Comparison of ENCODE assay signal across 16 cellular contexts in the genomic region with DNA sequence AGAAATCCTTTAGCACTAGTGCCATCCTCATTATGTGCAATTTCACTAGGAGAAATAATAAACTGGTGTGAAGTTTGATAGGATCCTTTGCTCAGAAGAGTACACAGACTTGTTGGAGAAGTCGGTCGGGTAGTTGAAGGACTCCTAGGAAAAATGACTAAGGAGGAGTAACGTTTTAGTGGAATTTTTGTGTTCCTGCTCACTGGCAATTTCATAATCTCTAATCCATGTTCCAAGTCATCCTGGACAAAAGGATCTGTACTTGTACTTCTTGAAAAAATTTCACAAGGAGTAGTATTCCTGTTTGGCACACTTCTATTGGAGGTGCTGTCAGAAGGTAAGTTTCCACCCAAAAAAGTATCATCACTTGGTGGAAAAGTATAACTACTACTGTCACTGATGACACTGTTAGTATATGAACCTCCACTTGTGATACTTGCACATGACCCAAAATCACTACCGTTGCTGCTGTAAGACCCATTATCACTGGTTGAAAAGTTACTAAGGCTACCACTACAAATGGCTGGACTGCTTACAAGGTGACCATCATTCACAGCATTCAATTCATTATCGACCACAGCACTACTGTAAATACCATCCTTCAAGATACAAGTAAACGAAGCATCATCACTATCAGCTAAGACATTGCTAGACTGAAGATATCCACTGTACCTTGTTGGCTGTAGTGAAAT.
DNase-seq lines count a peak whose midpoint lies in the region; ATAC-seq, FAIRE-seq and TF ChIP-seq lines count a peak whose summit lies in the region.
"Had no signal": no experiment of that assay in that cellular context is flagged by ENCODE, and none has a peak within 500 bp of the region (broad histone marks: within the 10 kb centered on the region; RNA-seq: fewer than 3 reads in every experiment).

No MANE protein-coding gene starts in this region.

- H3K9ac ChIP-seq in mammary epithelial cell (ENCODE audit: insufficient read depth, low read length) (no peak overlapping the region), kidney (ENCODE audit: low read length in 2 of 2) (peak overlapping the region in 1 of 2 donors; percentile 30)

- no TSS peak for BruUV-seq in mammary epithelial cell (replicated peaks; lab: Mats Ljungman, UMichigan)

- peak overlapping the region; percentile 79 for H3K4me2 ChIP-seq in mammary epithelial cell (ENCODE audit: insufficient read depth, low read depth, low read length)

- DNase-seq in Right ventricle myocardium superior (no peak), right atrium auricular region (ENCODE audit: low spot score) (no peak), mammary epithelial cell (no peak), kidney (no peak), NCI-H2227 (lab: John Stamatoyannopoulos, UW; ENCODE audit: unreplicated experiment) (no peak), WERI-Rb-1 (no peak)
- DNase-seq: activated CD4-positive, alpha-beta T cell treated with anti-CD3 and anti-CD28 coated beads, Interleukin-2, amount 50 U/mL, for 1 hour; anterior cingulate cortex; effector memory CD8-positive, alpha-beta T cell; heart right ventricle; left lung; NCI-H1417; NCI-H524; substantia nigra had no signal

- H3K4me3 ChIP-seq in right atrium auricular region (no peak overlapping the region), mammary epithelial cell (replicated peaks in 1 of 3; ENCODE audit: insufficient read depth in 1 of 3, low read depth in 2 of 3, low read length in 3 of 3) (peak overlapping the region in 1 of 3 experiments; percentile 67), kidney (ENCODE audit: low read length in 2 of 2) (peak overlapping the region; percentile 47 to 51), WERI-Rb-1 (ENCODE audit: low read depth, low read length) (no peak overlapping the region)
- H3K4me3 ChIP-seq: left lung had no signal

- H4K20me1 ChIP-seq in mammary epithelial cell (ENCODE audit: insufficient read depth, low read length), result no peaks in the 10 kb centered on the region

- H3K4me1 ChIP-seq in right atrium auricular region, result no peaks in the 10 kb centered on the region
- peaks cover 29% of the 10 kb centered on the region for H3K4me1 ChIP-seq in mammary epithelial cell (ENCODE audit: insufficient read depth, low read length)
- no peaks in the 10 kb centered on the region for H3K4me1 ChIP-seq in kidney (ENCODE audit: control insufficient read depth in 1 of 2, insufficient read depth in 1 of 2, low read depth in 1 of 2, low read length in 2 of 2)

- no peak for TF ChIP-seq CTCF in right atrium auricular region (IDR thresholded peaks at IDR 0.05)
- no peak for TF ChIP-seq CTCF in mammary epithelial cell (conservative IDR thresholded peaks at IDR 0.05 in 1 of 2, IDR thresholded peaks at IDR 0.05 in 1 of 2; ENCODE audit: extremely low read depth in 1 of 2, insufficient read depth in 1 of 2, low read depth in 1 of 2, low read length in 2 of 2)
- TF ChIP-seq CTCF in kidney (IDR thresholded peaks at IDR 0.05; ENCODE audit: borderline replicate concordance, extremely low read depth, insufficient read depth), result no peak
- no peak for TF ChIP-seq CTCF in WERI-Rb-1 (IDR thresholded peaks at IDR 0.05; ENCODE audit: low read depth, low read length)

- no peak for FAIRE-seq in kidney (lab: Jason Lieb, UNC)

- ATAC-seq in Right ventricle myocardium superior (ENCODE audit: poor library complexity) (peak; percentile 36), GM18873 (IDR thresholded peaks at IDR 0.05; ENCODE audit: low FRiP score, unreplicated experiment) (no peak), HG03354 (IDR thresholded peaks at IDR 0.05; ENCODE audit: poor library complexity, severe bottlenecking, unreplicated experiment) (no peak)
- ATAC-seq: effector memory CD8-positive, alpha-beta T cell had no signal

- WGBS in mammary epithelial cell (ENCODE audit: low coverage, missing lambda C conversion rate), result 90% methylated on average over 6 of the region's 6 CpGs

- intact Hi-C loops in Right ventricle myocardium superior (cut with DNase I) (no loop called here), mammary epithelial cell (cut with micrococcal nuclease) (loop anchor here (5.0 kb wide), 3 partner anchors 49 to 331 kb away; no protein-coding TSS in a partner anchor), kidney (cut with DNase I) (no loop called here)

- H2AFZ ChIP-seq in mammary epithelial cell (ENCODE audit: low read depth, low read length), result no peak overlapping the region

- H3K27ac ChIP-seq in right atrium auricular region, result no peak overlapping the region
- H3K27ac ChIP-seq in mammary epithelial cell (ENCODE audit: insufficient read depth, low read depth, low read length), result no peak overlapping the region
- H3K27ac ChIP-seq in kidney (ENCODE audit: low read depth in 2 of 2, low read length in 2 of 2), result no peak overlapping the region
- no peak overlapping the region for H3K27ac ChIP-seq in WERI-Rb-1
- H3K27ac ChIP-seq: left lung had no signal

- no peaks in the 10 kb centered on the region for H3K36me3 ChIP-seq in right atrium auricular region
- H3K36me3 ChIP-seq in mammary epithelial cell (ENCODE audit: insufficient read depth, low read length), result no peaks in the 10 kb centered on the region
- H3K36me3 ChIP-seq in kidney (ENCODE audit: control insufficient read depth in 1 of 2, insufficient read depth in 2 of 2, low read length in 2 of 2), result no peaks in the 10 kb centered on the region
- H3K36me3 ChIP-seq in WERI-Rb-1, result no peaks in the 10 kb centered on the region
- H3K36me3 ChIP-seq: heart right ventricle, left lung had no signal

- in situ Hi-C loops in mammary epithelial cell (cut with MboI; ENCODE audit: low sequenced_read_pairs in 2 of 2), result no loop called here

- H3K27me3 ChIP-seq in right atrium auricular region (no peaks in the 10 kb centered on the region), mammary epithelial cell (ENCODE audit: insufficient read depth, low read length) (no peaks in the 10 kb centered on the region), WERI-Rb-1 (ENCODE audit: insufficient read depth, low read depth, severe bottlenecking) (no peaks in the 10 kb centered on the region)
- H3K27me3 ChIP-seq: heart right ventricle, left lung had no signal

- H3K79me2 ChIP-seq in mammary epithelial cell (ENCODE audit: insufficient read depth, low read length), result peaks cover 35% of the 10 kb centered on the region

- dilution Hi-C loops in mammary epithelial cell (cut with HindIII; ENCODE audit: low sequenced_read_pairs), result no loop called here

- H3K9me3 ChIP-seq in right atrium auricular region (no peaks in the 10 kb centered on the region), mammary epithelial cell (replicated peaks; ENCODE audit: insufficient read depth, low read length) (no peaks in the 10 kb centered on the region), kidney (ENCODE audit: control insufficient read depth in 1 of 2, low read length in 2 of 2) (no peaks in the 10 kb centered on the region), WERI-Rb-1 (ENCODE audit: severe bottlenecking) (no peaks in the 10 kb centered on the region)
- H3K9me3 ChIP-seq: heart right ventricle, left lung had no signal

- CTCF ChIA-PET in mammary epithelial cell (lab: Charles Lee; ENCODE audit: low non-redundant PET), result no interaction called here

Comparison
In these comparisons a context has a peak if more than half of its experiments do, and no peak if none do; other contexts are left out.
1. H3K4me3 ChIP-seq: peak in kidney (2 of 2); none in right atrium auricular region (0 of 2) and WERI-Rb-1 (single experiment).